ENCODE assay signal across 26 cellular contexts in genomic region chr16:12417051-12417818, GRCh38.
"Had no signal": no experiment of that assay in that cellular context is flagged by ENCODE, and none has a peak within 500 bp of the region (broad histone marks: within the 10 kb centered on the region; RNA-seq: fewer than 3 reads in every experiment).

No MANE protein-coding gene starts in this region.

- H3K4me3 ChIP-seq: adrenal gland, body of pancreas, heart left ventricle, sigmoid colon, tibial nerve had no signal

- DNase-seq: activated CD4-positive, alpha-beta T cell treated with anti-CD3 and anti-CD28 coated beads for 4 hours; activated CD4-positive, alpha-beta T cell treated with anti-CD3 and anti-CD28 coated beads, Interleukin-2, amount 50 U/mL, for 4 hours; activated effector memory CD4-positive, alpha-beta T cell treated with anti-CD3 and anti-CD28 coated beads, Interleukin-2, amount 50 U/mL, for 16 hours; activated naive CD4-positive, alpha-beta T cell treated with anti-CD3 and anti-CD28 coated beads for 36 hours; activated naive CD8-positive, alpha-beta T cell treated with anti-CD3 and anti-CD28 coated beads for 36 hours; activated T-cell treated with anti-CD3 and anti-CD28 coated beads for 4 hours; adrenal gland; aorta; body of pancreas; effector memory CD4-positive, alpha-beta T cell; heart left ventricle; hypothalamus; immature natural killer cell; kidney; retina; sigmoid colon; small intestine; stimulated activated CD4-positive, alpha-beta T cell treated with anti-CD3 and anti-CD28 coated beads, Interleukin-4, amount 100 ng/mL, for 24 hours; stimulated activated naive CD4-positive, alpha-beta T cell; T-cell; T-helper 9 cell had no signal

- H3K9me3 ChIP-seq: adrenal gland, body of pancreas, heart left ventricle, sigmoid colon, tibial nerve had no signal

- H3K27ac Mint-ChIP-seq: activated naive CD4-positive, alpha-beta T cell treated with anti-CD3 and anti-CD28 coated beads for 36 hours; activated naive CD8-positive, alpha-beta T cell treated with anti-CD3 and anti-CD28 coated beads for 36 hours; activated T-helper 1 cell treated with anti-CD3 and anti-CD28 coated beads, Interleukin-12 subunit alpha, Interleukin-12 subunit beta, Interleukin-2, Interleukin-4 antibody, amounts not matched to agents 30 ng/mL and 10 ng/mL and 1 ng/mL, durations not matched to agents 14 hours and 24 hours and 36 hours; memory B cell; natural killer cell treated with Interleukin-12 subunit alpha and Interleukin-12 subunit beta and Interleukin-15 and Interleukin-18, amount 100 ng/mL, for 72 hours; T-cell had no signal

- H3K27me3 Mint-ChIP-seq: activated naive CD8-positive, alpha-beta T cell treated with anti-CD3 and anti-CD28 coated beads for 36 hours; memory B cell; natural killer cell treated with Interleukin-12 subunit alpha and Interleukin-12 subunit beta and Interleukin-15 and Interleukin-18, amount 100 ng/mL, for 72 hours; T-cell had no signal

- H3K9me3 Mint-ChIP-seq: activated naive CD4-positive, alpha-beta T cell treated with anti-CD3 and anti-CD28 coated beads for 36 hours; activated naive CD8-positive, alpha-beta T cell treated with anti-CD3 and anti-CD28 coated beads for 36 hours; activated T-helper 1 cell treated with anti-CD3 and anti-CD28 coated beads, Interleukin-12 subunit alpha, Interleukin-12 subunit beta, Interleukin-2, Interleukin-4 antibody, amounts not matched to agents 30 ng/mL and 10 ng/mL and 1 ng/mL, durations not matched to agents 14 hours and 24 hours and 36 hours; immature natural killer cell; natural killer cell treated with Interleukin-12 subunit alpha and Interleukin-12 subunit beta and Interleukin-15 and Interleukin-18, amount 100 ng/mL, for 72 hours; T-cell had no signal

- ATAC-seq: body of pancreas; heart left ventricle; natural killer cell treated with Interleukin-12 subunit alpha and Interleukin-12 subunit beta and Interleukin-15 and Interleukin-18, amount 100 ng/mL, for 72 hours; T-cell had no signal

- H3K27me3 ChIP-seq: adrenal gland, body of pancreas, heart left ventricle, sigmoid colon, tibial nerve had no signal

- H3K4me1 ChIP-seq: adrenal gland, body of pancreas, heart left ventricle, sigmoid colon, tibial nerve had no signal

- H3K4me3 Mint-ChIP-seq: activated naive CD4-positive, alpha-beta T cell treated with anti-CD3 and anti-CD28 coated beads for 36 hours; activated naive CD8-positive, alpha-beta T cell treated with anti-CD3 and anti-CD28 coated beads for 36 hours; activated T-helper 1 cell treated with anti-CD3 and anti-CD28 coated beads, Interleukin-12 subunit alpha, Interleukin-12 subunit beta, Interleukin-2, Interleukin-4 antibody, amounts not matched to agents 30 ng/mL and 10 ng/mL and 1 ng/mL, durations not matched to agents 14 hours and 24 hours and 36 hours; immature natural killer cell; memory B cell; natural killer cell treated with Interleukin-12 subunit alpha and Interleukin-12 subunit beta and Interleukin-15 and Interleukin-18, amount 100 ng/mL, for 72 hours; T-cell had no signal

- H3K27ac ChIP-seq: adrenal gland, body of pancreas, heart left ventricle, sigmoid colon, tibial nerve, VCaP had no signal

- H3K36me3 ChIP-seq: adrenal gland, heart left ventricle, sigmoid colon had no signal

- H3K36me3 Mint-ChIP-seq: natural killer cell treated with Interleukin-12 subunit alpha and Interleukin-12 subunit beta and Interleukin-15 and Interleukin-18, amount 100 ng/mL, for 72 hours had no signal
